8 cellular contexts compared by ENCODE assay signal in the genomic region with DNA sequence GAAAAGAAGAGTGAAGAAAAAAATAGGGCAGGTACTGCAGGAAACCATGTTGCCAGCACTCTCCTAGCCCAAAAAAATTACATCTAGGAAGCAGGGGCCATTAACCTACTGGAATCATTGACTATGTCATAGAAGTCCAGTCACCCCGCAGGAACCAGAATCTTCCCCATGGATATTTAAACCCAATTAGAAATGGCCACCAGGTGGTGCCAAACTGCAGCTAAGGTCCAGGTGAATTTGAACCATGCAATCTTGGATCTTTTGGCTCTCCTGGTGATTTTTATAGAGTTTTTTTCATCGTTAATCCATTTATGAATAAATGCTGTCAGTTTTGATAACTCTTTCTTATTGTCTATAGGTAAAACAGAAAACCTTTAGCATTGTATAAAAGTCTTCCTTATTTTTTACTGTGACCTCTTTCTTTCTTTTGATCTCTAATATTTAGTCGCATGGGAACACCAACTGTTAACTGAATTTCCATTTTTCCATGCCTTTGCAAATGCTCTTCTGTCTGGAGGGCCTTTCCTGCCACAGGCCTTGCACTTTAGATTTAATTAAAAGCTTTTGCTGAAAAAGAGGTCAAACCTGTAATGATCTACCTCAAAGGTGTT.
DNase-seq lines count a peak whose midpoint lies in the region; ATAC-seq and TF ChIP-seq lines count a peak whose summit lies in the region.

No MANE protein-coding gene starts in this region.

- H3K27ac ChIP-seq in gastroesophageal sphincter, result no peak overlapping the region
- H3K27ac ChIP-seq in spleen, result no peak overlapping the region

- H3K9me3 ChIP-seq in gastroesophageal sphincter (no peaks in the 10 kb centered on the region), spleen (no peaks in the 10 kb centered on the region)

- H3K27me3 ChIP-seq in gastroesophageal sphincter, result no peaks in the 10 kb centered on the region
- no peaks in the 10 kb centered on the region for H3K27me3 ChIP-seq in spleen (replicated peaks in 1 of 7)

- H3K27me3 Mint-ChIP-seq in activated CD4-positive, alpha-beta T cell treated with anti-CD3 and anti-CD28 coated beads for 36 hours, result no peaks in the 10 kb centered on the region
- H3K27me3 Mint-ChIP-seq in activated T-cell treated with anti-CD3 and anti-CD28 coated beads, Interleukin-2, amount 50 U/mL, for 4 hours (ENCODE audit: low read depth), result no peaks in the 10 kb centered on the region

- ATAC-seq in activated CD4-positive, alpha-beta T cell treated with anti-CD3 and anti-CD28 coated beads for 36 hours, result no peak
- peak; percentile 69 for ATAC-seq in HG03354 (IDR thresholded peaks at IDR 0.05; ENCODE audit: poor library complexity, severe bottlenecking, unreplicated experiment)
- no peak for ATAC-seq in gastroesophageal sphincter
- no peak for ATAC-seq in activated CD4-positive, CD25-positive, alpha-beta regulatory T cell treated with anti-CD3 and anti-CD28 coated beads, Interleukin-2, amount 50 U/mL, for 24 hours
- no peak for ATAC-seq in activated T-cell treated with anti-CD3 and anti-CD28 coated beads, Interleukin-2, amount 50 U/mL, for 4 hours

- TF ChIP-seq POLR2A in gastroesophageal sphincter (IDR thresholded peaks at IDR 0.05), result no peak
- TF ChIP-seq POLR2A in spleen (IDR thresholded peaks at IDR 0.05), result no peak

- H3K4me1 Mint-ChIP-seq in activated CD4-positive, alpha-beta T cell treated with anti-CD3 and anti-CD28 coated beads for 36 hours, result no peaks in the 10 kb centered on the region
- H3K4me1 Mint-ChIP-seq in activated T-cell treated with anti-CD3 and anti-CD28 coated beads, Interleukin-2, amount 50 U/mL, for 4 hours (ENCODE audit: low read depth), result no peaks in the 10 kb centered on the region

- H3K4me3 Mint-ChIP-seq in activated CD4-positive, alpha-beta T cell treated with anti-CD3 and anti-CD28 coated beads for 36 hours, result no peak overlapping the region
- no peak overlapping the region for H3K4me3 Mint-ChIP-seq in activated T-cell treated with anti-CD3 and anti-CD28 coated beads, Interleukin-2, amount 50 U/mL, for 4 hours

- H3K4me1 ChIP-seq in gastroesophageal sphincter (no peaks in the 10 kb centered on the region), spleen (no peaks in the 10 kb centered on the region)

- peak in 3 of 4 experiments; percentile 22 to 64 (median 36) for TF ChIP-seq CTCF in gastroesophageal sphincter (IDR thresholded peaks at IDR 0.05)
- TF ChIP-seq CTCF in spleen (IDR thresholded peaks at IDR 0.05 in 8 of 11, conservative IDR thresholded peaks at IDR 0.05 in 3 of 11), result peak in 6 of 11 experiments; percentile 10 to 52 (median 40)

- no peaks in the 10 kb centered on the region for H3K36me3 ChIP-seq in gastroesophageal sphincter
- no peaks in the 10 kb centered on the region for H3K36me3 ChIP-seq in spleen

- no peaks in the 10 kb centered on the region for H3K36me3 Mint-ChIP-seq in activated CD4-positive, alpha-beta T cell treated with anti-CD3 and anti-CD28 coated beads for 36 hours (ENCODE audit: low read depth)
- no peaks in the 10 kb centered on the region for H3K36me3 Mint-ChIP-seq in activated T-cell treated with anti-CD3 and anti-CD28 coated beads, Interleukin-2, amount 50 U/mL, for 4 hours (ENCODE audit: insufficient read depth)

- H3K4me3 ChIP-seq in gastroesophageal sphincter (no peak overlapping the region), spleen (no peak overlapping the region)

- H3K9me3 Mint-ChIP-seq in activated CD4-positive, alpha-beta T cell treated with anti-CD3 and anti-CD28 coated beads for 36 hours (ENCODE audit: low read depth), result no peaks in the 10 kb centered on the region
- H3K9me3 Mint-ChIP-seq in activated T-cell treated with anti-CD3 and anti-CD28 coated beads, Interleukin-2, amount 50 U/mL, for 4 hours, result peaks cover 3% of the 10 kb centered on the region

- no peak for TF ChIP-seq EP300 in gastroesophageal sphincter (IDR thresholded peaks at IDR 0.05)

- WGBS in gastroesophageal sphincter (ENCODE audit: low coverage in 1 of 2), 2 donors, result 66 to 75% methylated on average over 2 to 3 of the region's 3 CpGs
- WGBS in spleen, 5 donors, result 47 to 63% (median 58%) methylated on average over 3 of the region's 3 CpGs

- POLR2A ChIA-PET in activated CD4-positive, alpha-beta T cell treated with anti-CD3 and anti-CD28 coated beads for 36 hours (lab: Charles Lee), result no interaction called here

- CTCF ChIA-PET in activated CD4-positive, alpha-beta T cell treated with anti-CD3 and anti-CD28 coated beads for 36 hours (lab: Charles Lee), result interaction anchor here (1.0 kb wide), 1 partner anchor 237 kb away, joined by 4 read pairs; no protein-coding TSS in a partner anchor

- intact Hi-C loops in activated CD4-positive, alpha-beta T cell treated with anti-CD3 and anti-CD28 coated beads for 36 hours (cut with DNase I, micrococcal nuclease), result loop anchor here (1.0 to 2.0 kb wide), 2 partner anchors 238 kb away; no protein-coding TSS in a partner anchor
- intact Hi-C loops in spleen (cut with DNase I; ENCODE audit: low total_unique reads), result no loop called here

- peak; percentile 40 for DNase-seq in activated CD4-positive, alpha-beta T cell treated with anti-CD3 and anti-CD28 coated beads for 36 hours
- DNase-seq in activated CD4-positive, alpha-beta T cell treated with anti-CD3 and anti-CD28 coated beads, Interleukin-2, amount 50 U/mL, for 1 hour, result no peak
- DNase-seq in SK-N-DZ (ENCODE audit: low spot score), result peak; percentile 45
- no peak for DNase-seq in spleen
- no peak for DNase-seq in activated T-cell treated with anti-CD3 and anti-CD28 coated beads, Interleukin-2, amount 50 U/mL, for 4 hours

- no peak overlapping the region for H3K27ac Mint-ChIP-seq in activated CD4-positive, alpha-beta T cell treated with anti-CD3 and anti-CD28 coated beads for 36 hours

Comparison
In these comparisons a context has a peak if more than half of its experiments do, and no peak if none do; other contexts are left out.
1. DNase-seq: peak in activated CD4-positive, alpha-beta T cell treated with anti-CD3 and anti-CD28 coated beads for 36 hours (single experiment) and SK-N-DZ (single experiment); none in activated CD4-positive, alpha-beta T cell treated with anti-CD3 and anti-CD28 coated beads, Interleukin-2, amount 50 U/mL, for 1 hour (single experiment), spleen (single experiment) and activated T-cell treated with anti-CD3 and anti-CD28 coated beads, Interleukin-2, amount 50 U/mL, for 4 hours (single experiment).